23 cellular contexts compared by ENCODE assay signal in genomic region chr17:57324646-57325045, GRCh38.
A peak's percentile ranks its signal among the peaks of the same experiment; 100 is the strongest.
DNase-seq lines count a peak whose midpoint lies in the region; ATAC-seq, FAIRE-seq and TF ChIP-seq lines count a peak whose summit lies in the region.
"Had no signal": no experiment of that assay in that cellular context is flagged by ENCODE, and none has a peak within 500 bp of the region (broad histone marks: within the 10 kb centered on the region; RNA-seq: fewer than 3 reads in every experiment).

No MANE protein-coding gene starts in this region.

- DNase-seq in Caco-2 (no peak), DND-41 (no peak), bronchial epithelial cell (ENCODE audit: low read depth) (no peak), psoas muscle (no peak), NCI-H1048 (lab: John Stamatoyannopoulos, UW) (no peak), T-helper 2 cell (no peak)
- DNase-seq: BE2C; CD4-positive, alpha-beta memory T cell; DMS153; DMS79 treated with DMSO at 0.1 percent for 48 hours; GDM1; HCEC 1CT; HFFc6; IMR-90 had no signal

- H2AFZ ChIP-seq in DND-41 (ENCODE audit: low read depth, low read length) = no peak overlapping the region

- H3K4me1 Mint-ChIP-seq in Caco-2 (ENCODE audit: low read depth, unreplicated experiment) = peaks cover 22% of the 10 kb centered on the region

- peaks cover 1% of the 10 kb centered on the region for H3K36me3 ChIP-seq in Caco-2 (ENCODE audit: control insufficient read depth, insufficient read depth, low read length)
- H3K36me3 ChIP-seq in DND-41 (ENCODE audit: insufficient read depth, low read length) = peaks cover 100% of the 10 kb centered on the region
- peaks cover 2% of the 10 kb centered on the region for H3K36me3 ChIP-seq in bronchial epithelial cell (ENCODE audit: control insufficient read depth, insufficient read depth, low read length)
- H3K36me3 ChIP-seq in psoas muscle (ENCODE audit: insufficient read depth in 1 of 2, low read depth in 1 of 2) = no peaks in the 10 kb centered on the region

- POLR2A ChIA-PET in Caco-2 (lab: Charles Lee) = no interaction called here

- H3K36me3 Mint-ChIP-seq in Caco-2 (ENCODE audit: insufficient read depth, unreplicated experiment) = peaks cover 53% of the 10 kb centered on the region

- H4K20me1 ChIP-seq in DND-41 (ENCODE audit: insufficient read depth, low read length) = peaks cover 93% of the 10 kb centered on the region

- no peak overlapping the region for H3K4me2 ChIP-seq in DND-41 (ENCODE audit: insufficient read depth, low read length)
- H3K4me2 ChIP-seq: A549 had no signal

- ATAC-seq in DND-41 (ENCODE audit: insufficient read depth, low read depth) (no peak), psoas muscle (peak in 2 of 4 donors; percentile 6 to 31), HG03442 (IDR thresholded peaks at IDR 0.05; ENCODE audit: unreplicated experiment) (no peak), GM21737 (IDR thresholded peaks at IDR 0.05; ENCODE audit: unreplicated experiment) (no peak)
- ATAC-seq: A549 had no signal

- H3K4me1 ChIP-seq in Caco-2 (peaks cover 18% of the 10 kb centered on the region; the same call in 1 of the 2 replicates), DND-41 (ENCODE audit: insufficient read depth, low read length) (peaks cover 48% of the 10 kb centered on the region), psoas muscle (peaks cover 54% of the 10 kb centered on the region)

- H3K4me3 ChIP-seq in Caco-2 (ENCODE audit: low read depth, low read length) (no peak overlapping the region), DND-41 (ENCODE audit: low read depth in 1 of 2, low read length in 2 of 2) (no peak overlapping the region), bronchial epithelial cell (ENCODE audit: low read depth, low read length) (no peak overlapping the region), psoas muscle (no peak overlapping the region)
- H3K4me3 ChIP-seq: A549 had no signal

- H3K27ac Mint-ChIP-seq in Caco-2 (ENCODE audit: unreplicated experiment) = peak overlapping the region; percentile 21
- H3K27ac Mint-ChIP-seq: HFFc6 had no signal

- H3K4me3 Mint-ChIP-seq in Caco-2 (ENCODE audit: unreplicated experiment) = no peak overlapping the region
- H3K4me3 Mint-ChIP-seq: CD4-positive, alpha-beta memory T cell; HFFc6 had no signal

- H3K9me3 ChIP-seq in Caco-2 = no peaks in the 10 kb centered on the region
- H3K9me3 ChIP-seq in DND-41 (ENCODE audit: insufficient read depth, low read length, severe bottlenecking) = no peaks in the 10 kb centered on the region
- no peaks in the 10 kb centered on the region for H3K9me3 ChIP-seq in psoas muscle
- H3K9me3 ChIP-seq: A549, BE2C had no signal

- intact Hi-C loops in Caco-2 (cut with micrococcal nuclease; ENCODE audit: unreplicated experiment) (no loop called here), psoas muscle (cut with DNase I) (no loop called here)

- no TSS peak for BruUV-seq in Caco-2 (replicated peaks; lab: Mats Ljungman, UMichigan)

- H3K27ac ChIP-seq in DND-41 (ENCODE audit: low read length) = peak overlapping the region; percentile 13; the same call in 1 of the 2 replicates
- H3K27ac ChIP-seq in psoas muscle = peak overlapping the region; percentile 69
- H3K27ac ChIP-seq: A549, C4-2B, HL-60 had no signal

- H3K9me3 Mint-ChIP-seq in Caco-2 (ENCODE audit: unreplicated experiment) = no peaks in the 10 kb centered on the region
- H3K9me3 Mint-ChIP-seq: HFFc6 had no signal

- no peak for TF ChIP-seq CTCF in Caco-2 (IDR thresholded peaks at IDR 0.05; ENCODE audit: insufficient read depth in 1 of 2, low read depth in 1 of 2, low read length in 1 of 2, severe bottlenecking in 1 of 2, unreplicated experiment in 1 of 2)
- TF ChIP-seq CTCF in DND-41 (IDR thresholded peaks at IDR 0.05; ENCODE audit: borderline replicate concordance, extremely low read depth, low read length, poor library complexity, severe bottlenecking) = no peak
- TF ChIP-seq CTCF in bronchial epithelial cell (IDR thresholded peaks at IDR 0.05; ENCODE audit: insufficient read depth, low read length, severe bottlenecking) = no peak
- TF ChIP-seq CTCF in psoas muscle (IDR thresholded peaks at IDR 0.05) = no peak

- FAIRE-seq in bronchial epithelial cell (lab: Jason Lieb, UNC) = peak; percentile 43
- FAIRE-seq: A549, D721Med, GM12892, GM19239, H1 had no signal

- H3K9ac ChIP-seq in DND-41 (ENCODE audit: low read depth, low read length) = no peak overlapping the region

- CTCF ChIA-PET in Caco-2 (lab: Charles Lee) = interaction anchor here (0.7 kb wide), 1 partner anchor 81 kb away, joined by 3 read pairs; no protein-coding TSS in a partner anchor

- H3K27me3 Mint-ChIP-seq in Caco-2 (ENCODE audit: insufficient read depth, unreplicated experiment) = no peaks in the 10 kb centered on the region
- H3K27me3 Mint-ChIP-seq: CD4-positive, alpha-beta memory T cell had no signal

- no peaks in the 10 kb centered on the region for H3K27me3 ChIP-seq in Caco-2 (replicated peaks; ENCODE audit: control insufficient read depth, insufficient read depth, low read length)
- no peaks in the 10 kb centered on the region for H3K27me3 ChIP-seq in DND-41 (ENCODE audit: insufficient read depth, low read length, poor library complexity)
- H3K27me3 ChIP-seq in bronchial epithelial cell (ENCODE audit: control insufficient read depth, insufficient read depth, low read length) = no peaks in the 10 kb centered on the region
- no peaks in the 10 kb centered on the region for H3K27me3 ChIP-seq in psoas muscle (ENCODE audit: insufficient read depth in 3 of 3, low read length in 2 of 3)
- H3K27me3 ChIP-seq: BE2C had no signal

- H3K79me2 ChIP-seq in DND-41 (ENCODE audit: insufficient read depth, low read length) = peaks cover 100% of the 10 kb centered on the region
